14 cellular contexts compared by ENCODE assay signal in the genomic region with DNA sequence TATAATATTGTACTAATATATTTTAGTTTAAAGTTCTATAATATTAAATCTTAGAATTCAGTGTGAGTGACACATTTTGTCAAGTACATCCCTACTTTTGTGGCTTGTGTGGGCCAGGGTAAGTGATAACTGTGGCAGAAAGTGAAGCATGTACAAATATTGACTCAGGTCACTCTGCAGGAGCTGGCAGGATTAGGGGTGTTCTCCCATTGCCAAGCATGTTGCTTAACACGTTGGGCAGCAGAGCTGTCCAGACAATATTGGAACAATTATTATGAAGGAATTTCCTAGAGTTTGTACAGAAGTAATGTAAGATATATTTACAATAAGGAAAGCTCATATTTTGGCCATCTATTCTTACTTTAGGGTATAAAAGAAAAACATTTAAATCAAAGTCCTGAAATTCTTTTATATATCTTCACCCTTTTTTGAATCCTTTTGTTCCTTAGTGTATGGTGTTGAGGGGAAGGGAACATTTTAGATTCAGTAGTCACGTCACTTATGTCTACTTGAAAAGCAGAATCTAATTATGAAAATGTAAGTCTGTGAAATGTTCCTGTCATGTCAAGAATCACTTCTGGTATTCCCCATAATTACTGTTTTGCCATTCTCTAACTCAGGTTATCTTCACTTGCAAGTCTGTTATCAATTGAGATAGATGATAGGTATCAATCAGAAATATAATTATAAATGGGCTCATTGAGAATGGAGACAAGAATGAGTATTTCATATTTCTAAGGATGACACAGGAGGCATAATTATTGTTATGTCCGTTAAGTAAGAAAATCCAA. TPM values are rescaled to one million over a fixed set of nuclear protein-coding genes. Genes with fewer than 3 reads are reported as not detected.
A peak's percentile ranks its signal among the peaks of the same experiment; 100 is the strongest.
DNase-seq lines count a peak whose midpoint lies in the region; ATAC-seq and TF ChIP-seq lines count a peak whose summit lies in the region.
"Had no signal": no experiment of that assay in that cellular context is flagged by ENCODE, and none has a peak within 500 bp of the region (broad histone marks: within the 10 kb centered on the region; RNA-seq: fewer than 3 reads in every experiment).

No MANE protein-coding gene starts in this region.

- no peak overlapping the region for H2AFZ ChIP-seq in OCI-LY1 (ENCODE audit: low read length)
- H2AFZ ChIP-seq: parathyroid adenoma had no signal

- H3K27ac ChIP-seq in breast epithelium = no peak overlapping the region
- H3K27ac ChIP-seq in OCI-LY1 (ENCODE audit: low read depth, low read length, poor library complexity, severe bottlenecking) = peak overlapping the region; percentile 45
- H3K27ac ChIP-seq in upper lobe of right lung = no peak overlapping the region
- H3K27ac ChIP-seq: parathyroid adenoma had no signal

- H3K36me3 ChIP-seq in breast epithelium (no peaks in the 10 kb centered on the region), OCI-LY1 (ENCODE audit: insufficient read depth, low read length) (peaks cover 9% of the 10 kb centered on the region), upper lobe of right lung (no peaks in the 10 kb centered on the region)
- H3K36me3 ChIP-seq: thoracic aorta had no signal

- ATAC-seq in upper lobe of right lung (peak; percentile 77), GM18870 (IDR thresholded peaks at IDR 0.05; ENCODE audit: unreplicated experiment) (no peak)

- peaks cover 87% of the 10 kb centered on the region for H3K79me2 ChIP-seq in OCI-LY1 (ENCODE audit: insufficient read depth, low read length)
- H3K79me2 ChIP-seq: parathyroid adenoma had no signal

- H3K4me1 ChIP-seq in breast epithelium (no peaks in the 10 kb centered on the region), OCI-LY1 (ENCODE audit: insufficient read depth, low read length, severe bottlenecking) (peaks cover 92% of the 10 kb centered on the region), upper lobe of right lung (peaks cover 7% of the 10 kb centered on the region)
- H3K4me1 ChIP-seq: parathyroid adenoma had no signal

- no peaks in the 10 kb centered on the region for H3K27me3 ChIP-seq in breast epithelium
- no peaks in the 10 kb centered on the region for H3K27me3 ChIP-seq in OCI-LY1 (ENCODE audit: insufficient read depth, low read length)
- no peaks in the 10 kb centered on the region for H3K27me3 ChIP-seq in upper lobe of right lung

- H3F3A ChIP-seq in OCI-LY1 (ENCODE audit: insufficient read depth, low read length) = peaks cover 5% of the 10 kb centered on the region; the same call in 1 of the 2 replicates

- H3K9me2 ChIP-seq in OCI-LY1 (ENCODE audit: low read depth, low read length) = no peaks in the 10 kb centered on the region

- peak overlapping the region; percentile 92 for H3K4me2 ChIP-seq in OCI-LY1 (ENCODE audit: low read length)

- no peak for TF ChIP-seq CTCF in breast epithelium (IDR thresholded peaks at IDR 0.05)
- TF ChIP-seq CTCF in OCI-LY1 (IDR thresholded peaks at IDR 0.05; ENCODE audit: low read length) = no peak
- TF ChIP-seq CTCF in fibroblast of the aortic adventitia (IDR thresholded peaks at IDR 0.05; ENCODE audit: insufficient read depth, low read length) = no peak
- no peak for TF ChIP-seq CTCF in upper lobe of right lung (IDR thresholded peaks at IDR 0.05)

- in situ Hi-C loops in T47D (cut with HindIII; ENCODE audit: low pct_unique_long_range_greater_than_20kb, low sequenced_read_pairs) = no loop called here

- intact Hi-C loops in breast epithelium (cut with DNase I; ENCODE audit: low total_unique reads) (no loop called here), upper lobe of right lung (cut with DNase I) (no loop called here)

- DNase-seq in T47D (ENCODE audit: low read depth in 1 of 2, low spot score in 1 of 2) = peak; percentile 20 to 84
- no peak for DNase-seq in breast epithelium (ENCODE audit: low spot score in 2 of 2)
- peak; percentile 60 for DNase-seq in fibroblast of the aortic adventitia (ENCODE audit: low read depth)
- DNase-seq in upper lobe of right lung = no peak
- DNase-seq in NK-92 (lab: John Stamatoyannopoulos, UW; ENCODE audit: unreplicated experiment) = no peak
- DNase-seq in HK-2 (ENCODE audit: unreplicated experiment) = no peak
- DNase-seq: activated CD4-positive, alpha-beta T cell treated with anti-CD3 and anti-CD28 coated beads, Interleukin-2, amount 50 U/mL, for 1 hour; activated effector memory CD4-positive, alpha-beta T cell treated with anti-CD3 and anti-CD28 coated beads, Interleukin-2, amount 50 U/mL, for 16 hours; foreskin melanocyte; NCI-H524 treated with DMSO at 0.1 percent for 48 hours had no signal

- no peaks in the 10 kb centered on the region for H3K9me3 ChIP-seq in breast epithelium
- no peaks in the 10 kb centered on the region for H3K9me3 ChIP-seq in OCI-LY1 (ENCODE audit: low read length)
- no peaks in the 10 kb centered on the region for H3K9me3 ChIP-seq in upper lobe of right lung
- H3K9me3 ChIP-seq: thoracic aorta had no signal

- 0 out of 2 replicates have a peak overlapping the region, but pooled peaks have one; percentile 16 for H3K9ac ChIP-seq in OCI-LY1 (ENCODE audit: low read length)
- H3K9ac ChIP-seq: parathyroid adenoma had no signal

- TF ChIP-seq POLR2A in breast epithelium (IDR thresholded peaks at IDR 0.05) = no peak

- no peaks in the 10 kb centered on the region for H4K20me1 ChIP-seq in OCI-LY1 (ENCODE audit: insufficient read depth, low read length)

- H3K4me3 ChIP-seq in breast epithelium = no peak overlapping the region
- peak overlapping the region; percentile 74 for H3K4me3 ChIP-seq in OCI-LY1 (ENCODE audit: low read depth, low read length, poor library complexity, severe bottlenecking)
- H3K4me3 ChIP-seq in fibroblast of the aortic adventitia (ENCODE audit: low read depth, low read length) = no peak overlapping the region
- no peak overlapping the region for H3K4me3 ChIP-seq in upper lobe of right lung

RNA-seq across cellular contexts. Expression of a gene that starts 4.1 kb away (rescaled TPM):
- total RNA-seq in breast epithelium (10 to 100 TPM in 1 of 3 donors, 1 to 10 TPM in 2; 7.2 to 27.5 (median 7.3) TPM), fibroblast of the aortic adventitia (ENCODE audit: low replicate concordance) (40.6 and 55.0 TPM in 2 replicates), upper lobe of right lung (52.4 TPM)

Comparison
In these comparisons a context has a peak if more than half of its experiments do, and no peak if none do; other contexts are left out.
1. DNase-seq: peak in T47D (2 of 2) and fibroblast of the aortic adventitia (single experiment); none in breast epithelium (0 of 2), upper lobe of right lung (single experiment), NK-92 (single experiment) and HK-2 (single experiment).